Comparison of ENCODE assay signal across 26 cellular contexts in the genomic region with DNA sequence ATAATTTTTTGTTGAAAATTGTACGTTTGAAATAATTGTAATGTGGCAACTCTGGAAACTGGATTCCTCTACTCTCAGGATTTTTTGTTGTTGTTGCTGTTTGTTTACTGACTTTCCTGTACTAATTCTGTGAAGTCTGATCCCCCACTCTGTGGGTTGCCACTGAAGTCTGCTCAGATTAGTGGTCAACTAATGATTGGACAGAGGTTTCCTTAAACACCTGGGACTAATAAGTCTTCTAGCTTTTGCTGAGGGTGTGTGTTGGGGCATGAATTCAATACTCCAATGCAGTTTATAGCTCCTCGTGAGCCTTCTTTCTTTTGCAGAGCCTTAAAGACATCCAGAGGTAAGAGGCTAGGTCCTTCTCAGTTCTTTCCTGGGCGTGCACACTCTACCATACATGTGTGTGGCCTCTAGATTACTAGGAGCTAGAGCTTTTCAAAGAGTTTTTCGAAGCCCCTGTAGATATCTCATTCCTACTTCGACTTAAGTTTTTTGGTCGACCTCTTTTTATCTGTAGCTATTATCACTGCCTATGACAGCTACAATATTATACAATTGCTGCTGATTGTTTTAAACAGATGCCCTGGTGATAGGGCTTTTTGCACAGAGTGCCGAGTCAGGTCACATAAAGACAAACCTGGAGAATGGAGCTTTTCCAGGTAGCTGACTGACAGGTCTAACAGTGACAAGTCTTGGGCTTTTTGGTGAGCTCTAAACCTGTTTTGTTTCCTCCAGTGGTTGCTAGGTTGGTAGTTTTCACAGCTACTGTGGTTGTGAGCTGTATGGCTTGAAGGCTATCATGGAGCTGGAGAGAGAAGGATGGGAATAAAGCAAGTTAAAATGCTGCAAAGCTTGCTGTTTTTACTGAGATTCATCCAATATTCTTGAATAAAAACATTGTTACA. TPM values are rescaled to one million over a fixed set of nuclear protein-coding genes. Genes with fewer than 3 reads are reported as not detected.
A peak's percentile ranks its signal among the peaks of the same experiment; 100 is the strongest.
DNase-seq lines count a peak whose midpoint lies in the region; ATAC-seq and TF ChIP-seq lines count a peak whose summit lies in the region.
"Had no signal": no experiment of that assay in that cellular context is flagged by ENCODE, and none has a peak within 500 bp of the region (broad histone marks: within the 10 kb centered on the region; RNA-seq: fewer than 3 reads in every experiment).

No MANE protein-coding gene starts in this region.

- ATAC-seq in esophagus mucosa (peak; percentile 73), HG03378 (IDR thresholded peaks at IDR 0.05; ENCODE audit: unreplicated experiment) (no peak)
- ATAC-seq in effector memory CD8-positive, alpha-beta T cell (replicated peaks) = no peak
- ATAC-seq: activated CD8-positive, alpha-beta T cell treated with anti-CD3 and anti-CD28 coated beads for 36 hours; activated naive CD4-positive, alpha-beta T cell treated with anti-CD3 and anti-CD28 coated beads, Interleukin-2, amount 50 U/mL, for 72 hours; activated T-cell treated with anti-CD3 and anti-CD28 coated beads, Interleukin-2, amount 50 U/mL, for 4 hours had no signal

- no peak overlapping the region for H3K4me3 Mint-ChIP-seq in MCF 10A (ENCODE audit: unreplicated experiment)
- no peak overlapping the region for H3K4me3 Mint-ChIP-seq in nephron progenitor cell
- no peak overlapping the region for H3K4me3 Mint-ChIP-seq in effector memory CD8-positive, alpha-beta T cell
- H3K4me3 Mint-ChIP-seq: activated CD8-positive, alpha-beta T cell treated with anti-CD3 and anti-CD28 coated beads for 36 hours; activated T-cell treated with anti-CD3 and anti-CD28 coated beads, Interleukin-2, amount 50 U/mL, for 4 hours; mesothelial cell of epicardium; neural crest cell had no signal

- peaks cover 3% of the 10 kb centered on the region for H3K9me3 ChIP-seq in mammary epithelial cell (replicated peaks; ENCODE audit: insufficient read depth, low read length)
- H3K9me3 ChIP-seq: prostate gland had no signal

- BruUV-seq in mammary epithelial cell (replicated peaks; lab: Mats Ljungman, UMichigan) = no TSS peak
- no TSS peak for BruUV-seq in MCF 10A (replicated peaks; lab: Mats Ljungman, UMichigan)

- peaks cover 3% of the 10 kb centered on the region for H3K4me1 ChIP-seq in mammary epithelial cell (ENCODE audit: insufficient read depth, low read length)
- H3K4me1 ChIP-seq: prostate gland had no signal

- no peak overlapping the region for H3K4me3 ChIP-seq in mammary epithelial cell (replicated peaks in 1 of 3; ENCODE audit: insufficient read depth in 1 of 3, low read depth in 2 of 3, low read length in 3 of 3)
- H3K4me3 ChIP-seq in LNCaP clone FGC (ENCODE audit: low read depth, low read length) = no peak overlapping the region
- H3K4me3 ChIP-seq: prostate gland had no signal

- in situ Hi-C loops in mammary epithelial cell (cut with MboI; ENCODE audit: low sequenced_read_pairs in 2 of 2) = no loop called here

- H3K9me3 Mint-ChIP-seq in MCF 10A (ENCODE audit: unreplicated experiment) (no peaks in the 10 kb centered on the region), nephron progenitor cell (peaks cover 38% of the 10 kb centered on the region)
- no peaks in the 10 kb centered on the region for H3K9me3 Mint-ChIP-seq in effector memory CD8-positive, alpha-beta T cell

- H4K20me1 ChIP-seq in mammary epithelial cell (ENCODE audit: insufficient read depth, low read length) = no peaks in the 10 kb centered on the region

- H3K27ac Mint-ChIP-seq in MCF 10A (ENCODE audit: low read depth, unreplicated experiment) (no peak overlapping the region), nephron progenitor cell (peak overlapping the region; percentile 65)
- H3K27ac Mint-ChIP-seq in effector memory CD8-positive, alpha-beta T cell = no peak overlapping the region
- H3K27ac Mint-ChIP-seq: activated CD8-positive, alpha-beta T cell treated with anti-CD3 and anti-CD28 coated beads for 36 hours; activated naive CD4-positive, alpha-beta T cell treated with anti-CD3 and anti-CD28 coated beads, Interleukin-2, amount 50 U/mL, for 72 hours; mesothelial cell of epicardium had no signal

- TF ChIP-seq CTCF in mammary epithelial cell (conservative IDR thresholded peaks at IDR 0.05 in 1 of 2, IDR thresholded peaks at IDR 0.05 in 1 of 2; ENCODE audit: extremely low read depth in 1 of 2, insufficient read depth in 1 of 2, low read depth in 1 of 2, low read length in 2 of 2) (no peak), MCF 10A (IDR thresholded peaks at IDR 0.05; ENCODE audit: unreplicated experiment) (no peak), LNCaP clone FGC (IDR thresholded peaks at IDR 0.05; ENCODE audit: control insufficient read depth, extremely low read depth, insufficient read depth) (no peak), nephron progenitor cell (IDR thresholded peaks at IDR 0.05) (no peak)

- H3K79me2 ChIP-seq in mammary epithelial cell (ENCODE audit: insufficient read depth, low read length) = peaks cover 91% of the 10 kb centered on the region

- CTCF ChIA-PET in mammary epithelial cell (lab: Charles Lee; ENCODE audit: low non-redundant PET) (interaction anchor here (0.5 to 0.6 kb wide), 2 partner anchors 12 to 15 kb away, joined by 3 read pairs; no protein-coding TSS in a partner anchor), MCF 10A (lab: Yijun Ruan, JAX) (interaction anchor here (0.5 to 2.2 kb wide), 7 partner anchors 9 to 751 kb away, joined by 3 to 9 read pairs (median 4); no protein-coding TSS in a partner anchor)

- H3K4me1 Mint-ChIP-seq in MCF 10A (ENCODE audit: insufficient read depth, unreplicated experiment) (no peaks in the 10 kb centered on the region), nephron progenitor cell (peaks cover 16% of the 10 kb centered on the region)
- peaks cover 2 to 7% of the 10 kb centered on the region in 2 donors for H3K4me1 Mint-ChIP-seq in effector memory CD8-positive, alpha-beta T cell (ENCODE audit: low read depth in 2 of 2)
- H3K4me1 Mint-ChIP-seq: neural crest cell had no signal

- intact Hi-C loops in mammary epithelial cell (cut with micrococcal nuclease) = no loop called here
- intact Hi-C loops in MCF 10A (cut with micrococcal nuclease) = no loop called here

- H3K27ac ChIP-seq in mammary epithelial cell (ENCODE audit: insufficient read depth, low read depth, low read length) = no peak overlapping the region
- H3K27ac ChIP-seq: 22Rv1, prostate gland had no signal

- H3K36me3 Mint-ChIP-seq in MCF 10A (ENCODE audit: insufficient read depth, unreplicated experiment) (peaks cover 5% of the 10 kb centered on the region), nephron progenitor cell (ENCODE audit: low read depth) (peaks cover 52% of the 10 kb centered on the region)
- peaks cover 5% of the 10 kb centered on the region for H3K36me3 Mint-ChIP-seq in effector memory CD8-positive, alpha-beta T cell (ENCODE audit: insufficient read depth)

- POLR2A ChIA-PET in MCF 10A (lab: Yijun Ruan, JAX) = interaction anchor here (0.6 to 2.0 kb wide), 7 partner anchors 10 to 1355 kb away, joined by 3 to 11 read pairs (median 3); a partner anchor contains a TSS

- H2AFZ ChIP-seq in mammary epithelial cell (ENCODE audit: low read depth, low read length) = no peak overlapping the region

- no peak overlapping the region for H3K4me2 ChIP-seq in mammary epithelial cell (ENCODE audit: insufficient read depth, low read depth, low read length)

- H3K36me3 ChIP-seq in mammary epithelial cell (ENCODE audit: insufficient read depth, low read length) = peaks cover 6% of the 10 kb centered on the region
- H3K36me3 ChIP-seq: prostate gland had no signal

- 77% methylated on average over 7 of the region's 7 CpGs for WGBS in mammary epithelial cell (ENCODE audit: low coverage, missing lambda C conversion rate)

- dilution Hi-C loops in mammary epithelial cell (cut with HindIII; ENCODE audit: low sequenced_read_pairs) = no loop called here

- peak; percentile 14 for DNase-seq in mammary epithelial cell
- DNase-seq in MCF 10A (ENCODE audit: unreplicated experiment) = no peak
- peak; percentile 23 for DNase-seq in LNCaP clone FGC (ENCODE audit: low read depth)
- no peak for DNase-seq in nephron progenitor cell
- no peak for DNase-seq in effector memory CD8-positive, alpha-beta T cell
- no peak for DNase-seq in activated effector memory CD4-positive, alpha-beta T cell treated with Interleukin-2 at 50 U/mL for 16 hours
- DNase-seq: activated CD4-positive, CD25-positive, alpha-beta regulatory T cell; activated CD8-positive, alpha-beta T cell treated with anti-CD3 and anti-CD28 coated beads for 36 hours; activated T-cell treated with anti-CD3 and anti-CD28 coated beads, Interleukin-2, amount 50 U/mL, for 4 hours; COR-L47; effector CD4-positive, alpha-beta T cell; H7; head of caudate nucleus; NCI-H1436 treated with DMSO at 0.1 percent for 48 hours; NCI-H2171; NCI-H69; OCI-M1; stimulated activated CD4-positive, alpha-beta T cell treated with anti-CD3 and anti-CD28 coated beads, Interleukin-4, amount 100 ng/mL, for 1 hour; T-helper 2 cell had no signal

- no peaks in the 10 kb centered on the region for H3K27me3 Mint-ChIP-seq in MCF 10A (ENCODE audit: insufficient read depth, unreplicated experiment)
- H3K27me3 Mint-ChIP-seq in nephron progenitor cell (ENCODE audit: low read depth, poor library complexity) = peaks cover 3% of the 10 kb centered on the region
- no peaks in the 10 kb centered on the region for H3K27me3 Mint-ChIP-seq in effector memory CD8-positive, alpha-beta T cell
- H3K27me3 Mint-ChIP-seq: activated CD8-positive, alpha-beta T cell treated with anti-CD3 and anti-CD28 coated beads for 36 hours had no signal

- H3K27me3 ChIP-seq in mammary epithelial cell (ENCODE audit: insufficient read depth, low read length) = no peaks in the 10 kb centered on the region

- no peak overlapping the region for H3K9ac ChIP-seq in mammary epithelial cell (ENCODE audit: insufficient read depth, low read length)

RNA-seq across cellular contexts. Expression of a gene that starts 34.0 kb away (rescaled TPM):
- total RNA-seq in mammary epithelial cell = 10 to 100 TPM; 38.0 to 65.3 TPM
- polyA plus RNA-seq in mammary epithelial cell = 22.2 TPM
- polyA minus RNA-seq in mammary epithelial cell = 26.8 TPM
- total RNA-seq in MCF 10A (2022) = 47.3 and 50.4 TPM in 2 replicates
- total RNA-seq in esophagus mucosa = 42.4 TPM

Comparison
In these comparisons a context has a peak if more than half of its experiments do, and no peak if none do; other contexts are left out.
1. DNase-seq: peak in mammary epithelial cell (single experiment) and LNCaP clone FGC (single experiment); none in MCF 10A (single experiment), nephron progenitor cell (single experiment), effector memory CD8-positive, alpha-beta T cell (0 of 3) and activated effector memory CD4-positive, alpha-beta T cell treated with Interleukin-2 at 50 U/mL for 16 hours (single experiment).